In the genomic region with DNA sequence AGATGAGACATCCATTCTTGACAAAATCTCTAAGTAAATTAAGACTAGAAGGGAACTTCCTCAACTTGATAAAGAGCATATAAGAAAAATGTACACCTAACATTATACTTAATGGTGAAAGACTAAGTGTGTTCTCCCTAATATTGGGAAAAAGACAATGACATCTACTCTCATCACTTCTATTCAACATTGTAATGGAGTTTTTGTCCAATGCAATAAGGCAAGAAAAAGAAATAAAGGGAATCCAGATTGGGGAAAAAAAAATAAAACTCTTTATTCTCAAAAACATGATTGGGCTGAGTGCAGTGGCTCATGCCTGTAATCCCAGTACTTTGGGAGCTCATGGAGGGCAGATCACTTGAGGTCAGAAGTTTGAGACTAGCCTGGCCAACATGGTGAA, we compare ENCODE assay signal across 27 cellular contexts.
"Had no signal": no experiment of that assay in that cellular context is flagged by ENCODE, and none has a peak within 500 bp of the region (broad histone marks: within the 10 kb centered on the region; RNA-seq: fewer than 3 reads in every experiment).

No MANE protein-coding gene starts in this region.

- FAIRE-seq: endothelial cell of umbilical vein had no signal

- H3K79me2 ChIP-seq: hepatocyte had no signal

- DNase-seq: colonic mucosa; cortex of kidney; dermis blood vessel endothelial cell; dorsolateral prefrontal cortex; effector CD4-positive, alpha-beta T cell; effector CD8-positive, alpha-beta T cell; effector memory CD4-positive, alpha-beta T cell; effector memory CD8-positive, alpha-beta T cell; endodermal cell; erythroblast; esophagus squamous epithelium; foreskin fibroblast; foreskin keratinocyte; foreskin melanocyte; gastrocnemius medialis; glutamatergic neuron; head of caudate nucleus; heart left ventricle; heart right ventricle had no signal

- H3K27ac Mint-ChIP-seq: dendritic cell treated with granulocyte-macrophage colony-stimulating factor and Interleukin-4, amounts not matched to agents 40 ng/mL and 50 ng/mL, for 4 days; effector memory CD8-positive, alpha-beta T cell; endodermal cell had no signal

- H3K4me1 Mint-ChIP-seq: endodermal cell had no signal

- H2AFZ ChIP-seq: hepatocyte had no signal

- H3K36me3 ChIP-seq: colonic mucosa, esophagus muscularis mucosa, esophagus squamous epithelium, gastrocnemius medialis, gastroesophageal sphincter, heart left ventricle, heart right ventricle had no signal

- H3K27me3 ChIP-seq: colonic mucosa, dorsolateral prefrontal cortex, esophagus muscularis mucosa, esophagus squamous epithelium, foreskin keratinocyte, gastrocnemius medialis, gastroesophageal sphincter, heart left ventricle, heart right ventricle, hepatocyte had no signal

- H3K4me3 Mint-ChIP-seq: dendritic cell treated with granulocyte-macrophage colony-stimulating factor and Interleukin-4, amounts not matched to agents 40 ng/mL and 50 ng/mL, for 4 days; effector memory CD8-positive, alpha-beta T cell; endodermal cell had no signal

- H3K4me3 ChIP-seq: colonic mucosa, coronary artery, dorsolateral prefrontal cortex, esophagus muscularis mucosa, esophagus squamous epithelium, gastrocnemius medialis, gastroesophageal sphincter, heart left ventricle, heart right ventricle, hepatocyte had no signal

- H3K27ac ChIP-seq: colonic mucosa, coronary artery, dorsolateral prefrontal cortex, epithelial cell of prostate, esophagus muscularis mucosa, esophagus squamous epithelium, foreskin keratinocyte, gastrocnemius medialis, gastroesophageal sphincter, heart left ventricle, heart right ventricle, hepatocyte had no signal

- ATAC-seq: effector memory CD8-positive, alpha-beta T cell; esophagus mucosa; foreskin keratinocyte; gastrocnemius medialis; gastroesophageal sphincter; heart left ventricle; heart right ventricle had no signal

- H3K4me1 ChIP-seq: colonic mucosa, esophagus muscularis mucosa, esophagus squamous epithelium, gastrocnemius medialis, gastroesophageal sphincter had no signal

- H3K4me2 ChIP-seq: hepatocyte had no signal

- H3K9me3 ChIP-seq: colonic mucosa, esophagus squamous epithelium had no signal

- H3K27me3 Mint-ChIP-seq: dendritic cell treated with granulocyte-macrophage colony-stimulating factor and Interleukin-4, amounts not matched to agents 40 ng/mL and 50 ng/mL, for 4 days had no signal
